1 cellular context compared by ENCODE assay signal in the genomic region with DNA sequence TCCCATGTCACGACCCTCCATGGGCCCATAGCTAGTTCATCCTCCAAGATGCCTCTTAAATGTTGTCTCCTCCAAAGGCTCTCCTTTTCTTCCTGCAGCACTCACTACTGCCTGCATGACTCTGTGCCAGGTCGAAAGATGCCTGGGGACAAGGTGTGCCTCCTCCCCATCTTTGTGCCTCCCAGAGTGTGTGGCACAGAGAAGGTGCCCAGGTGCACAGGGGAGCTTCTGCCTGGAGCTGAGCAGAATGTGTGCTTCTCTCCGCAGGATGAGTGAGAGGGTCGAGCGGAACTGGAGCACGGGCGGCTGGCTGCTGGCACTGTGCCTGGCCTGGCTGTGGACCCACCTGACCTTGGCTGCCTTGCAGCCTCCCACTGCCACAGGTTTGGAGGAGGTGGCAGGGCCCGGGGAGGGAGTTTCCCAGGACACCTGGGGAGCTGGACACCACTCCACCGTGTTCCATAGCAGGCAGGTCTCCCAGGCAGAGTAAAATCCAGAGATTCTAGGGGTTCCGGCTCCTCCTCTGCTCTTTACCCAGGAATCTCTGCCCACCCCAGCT.
A peak's percentile ranks its signal among the peaks of the same experiment; 100 is the strongest.
TF ChIP-seq lines count a peak whose summit lies in the region.

No MANE protein-coding gene starts in this region.

TF ChIP-seq in WTC11, 78 proteins besides CTCF, POLR2A, EP300 and RAD21:
- TF ChIP-seq, protein P1, sequence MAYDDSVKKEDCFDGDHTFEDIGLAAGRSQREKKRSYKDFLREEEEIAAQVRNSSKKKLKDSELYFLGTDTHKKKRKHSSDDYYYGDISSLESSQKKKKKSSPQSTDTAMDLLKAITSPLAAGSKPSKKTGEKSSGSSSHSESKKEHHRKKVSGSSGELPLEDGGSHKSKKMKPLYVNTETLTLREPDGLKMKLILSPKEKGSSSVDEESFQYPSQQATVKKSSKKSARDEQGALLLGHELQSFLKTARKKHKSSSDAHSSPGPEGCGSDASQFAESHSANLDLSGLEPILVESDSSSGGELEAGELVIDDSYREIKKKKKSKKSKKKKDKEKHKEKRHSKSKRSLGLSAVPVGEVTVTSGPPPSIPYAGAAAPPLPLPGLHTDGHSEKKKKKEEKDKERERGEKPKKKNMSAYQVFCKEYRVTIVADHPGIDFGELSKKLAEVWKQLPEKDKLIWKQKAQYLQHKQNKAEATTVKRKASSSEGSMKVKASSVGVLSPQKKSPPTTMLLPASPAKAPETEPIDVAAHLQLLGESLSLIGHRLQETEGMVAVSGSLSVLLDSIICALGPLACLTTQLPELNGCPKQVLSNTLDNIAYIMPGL (CRISPR knock-in tag; IDR thresholded peaks at IDR 0.05) = 0 out of 2 replicates have a peak, but pooled peaks have one; percentile 5
- TF ChIP-seq FOXJ3 (CRISPR knock-in tag; IDR thresholded peaks at IDR 0.05; ENCODE audit: borderline replicate concordance) = no peak
TF ChIP-seq in WTC11: peak in this region for 1.
